In genomic region chr3:52469001-52469400, GRCh38 we compare ENCODE assay signal across 13 cellular contexts. TPM values are rescaled to one million over a fixed set of nuclear protein-coding genes. Genes with fewer than 3 reads are reported as not detected.
DNase-seq lines count a peak whose midpoint lies in the region; ATAC-seq and TF ChIP-seq lines count a peak whose summit lies in the region.
"Had no signal": no experiment of that assay in that cellular context is flagged by ENCODE, and none has a peak within 500 bp of the region (broad histone marks: within the 10 kb centered on the region; RNA-seq: fewer than 3 reads in every experiment).

No MANE protein-coding gene starts in this region.

- H3K9me3 Mint-ChIP-seq in HFFc6, result no peaks in the 10 kb centered on the region
- H3K9me3 Mint-ChIP-seq: T-cell had no signal

- H3K9me3 ChIP-seq in BLaER1 (no peaks in the 10 kb centered on the region), body of pancreas (no peaks in the 10 kb centered on the region), mucosa of descending colon (no peaks in the 10 kb centered on the region)

- no peaks in the 10 kb centered on the region; the same call in none of the 2 replicates for H3K27me3 Mint-ChIP-seq in HFFc6 (ENCODE audit: insufficient read depth)
- H3K27me3 Mint-ChIP-seq: T-cell had no signal

- H3K4me3 ChIP-seq in BLaER1 (no peak overlapping the region), body of pancreas (no peak overlapping the region), mucosa of descending colon (no peak overlapping the region)

- H3K27ac Mint-ChIP-seq in HFFc6, result peak overlapping the region; percentile 48; the same call in 1 of the 2 replicates

- H3K4me1 Mint-ChIP-seq in HFFc6 (ENCODE audit: low read depth), result peaks cover 27% of the 10 kb centered on the region

- H3K4me2 ChIP-seq in BLaER1, result no peak overlapping the region

- no peak for TF ChIP-seq POLR2A in body of pancreas (IDR thresholded peaks at IDR 0.05)

- H3K27me3 ChIP-seq in BLaER1 (no peaks in the 10 kb centered on the region), body of pancreas (no peaks in the 10 kb centered on the region)

- intact Hi-C loops in body of pancreas (cut with DNase I), result no loop called here
- intact Hi-C loops in mucosa of descending colon (cut with DNase I, micrococcal nuclease), result no loop called here

- WGBS in body of pancreas, 2 donors, result 71 to 88% methylated on average over 4 to 5 of the region's 5 CpGs

- TF ChIP-seq CTCF in HFFc6 (IDR thresholded peaks at IDR 0.05) (no peak), body of pancreas (IDR thresholded peaks at IDR 0.05) (no peak), mucosa of descending colon (IDR thresholded peaks at IDR 0.05) (no peak)

- peaks cover 31% of the 10 kb centered on the region for H3K36me3 Mint-ChIP-seq in HFFc6 (ENCODE audit: low read depth)

- peak; percentile 19 for ATAC-seq in body of pancreas
- ATAC-seq in mucosa of descending colon, result peak; percentile 18
- ATAC-seq in GM19395 (IDR thresholded peaks at IDR 0.05; ENCODE audit: unreplicated experiment), result no peak
- ATAC-seq in GM21619 (IDR thresholded peaks at IDR 0.05; ENCODE audit: unreplicated experiment), result no peak
- ATAC-seq: T-cell had no signal

- peaks cover 96% of the 10 kb centered on the region for H4K20me1 ChIP-seq in BLaER1

- DNase-seq in HFFc6 (no peak), body of pancreas (peak in 1 of 4 donors; percentile 42), mucosa of descending colon (no peak), GM19240 (ENCODE audit: insufficient read length, low spot score) (no peak)
- DNase-seq in effector CD8-positive, alpha-beta T cell (lab: John Stamatoyannopoulos, UW), result no peak
- DNase-seq: activated CD4-positive, CD25-positive, alpha-beta regulatory T cell; activated naive CD4-positive, alpha-beta T cell treated with Interleukin-2 at 50 U/mL for 16 hours; NCI-H774; RPMI8226; T-cell had no signal

- H3K9ac ChIP-seq in BLaER1, result peak overlapping the region; percentile 6; the same call in 1 of the 2 replicates

- no peak overlapping the region for H3K27ac ChIP-seq in BLaER1
- no peak overlapping the region for H3K27ac ChIP-seq in body of pancreas

- peaks cover 95% of the 10 kb centered on the region for H3K36me3 ChIP-seq in BLaER1
- peaks cover 9% of the 10 kb centered on the region in 2 donors for H3K36me3 ChIP-seq in body of pancreas (replicated peaks in 1 of 2; ENCODE audit: insufficient read depth in 1 of 2, low read depth in 2 of 2)
- no peaks in the 10 kb centered on the region for H3K36me3 ChIP-seq in mucosa of descending colon (ENCODE audit: low read depth)

- H3K4me1 ChIP-seq in BLaER1 (peaks cover 26% of the 10 kb centered on the region), body of pancreas (peaks cover 9% of the 10 kb centered on the region), mucosa of descending colon (ENCODE audit: low read depth) (no peaks in the 10 kb centered on the region)

- no peak overlapping the region for H3K4me3 Mint-ChIP-seq in HFFc6
- H3K4me3 Mint-ChIP-seq: T-cell had no signal

RNA-seq across cellular contexts. Expression of gene NISCH, which starts 13.6 kb away (rescaled TPM):
- 10 to 100 TPM; 46.4 to 62.5 (median 55.8) TPM for total RNA-seq in HFFc6 (2021; fragmentation: NEBNext Ultra II Directional; extraction: Animal tissue kit (Norgen Biotek cat#: 25700))
- 100 to 1,000 TPM in 1 of 2 donors, 10 to 100 TPM in 1; 58.9 to 115 TPM for total RNA-seq in body of pancreas
- total RNA-seq in mucosa of descending colon, result 10 to 100 TPM; 57.6 to 91.0 (median 72.1) TPM

RNA-seq across cellular contexts. Expression of gene TNNC1, which starts 15.2 kb away (rescaled TPM):
- total RNA-seq in HFFc6 (2021; fragmentation: NEBNext Ultra II Directional; extraction: Animal tissue kit (Norgen Biotek cat#: 25700)), result under 1 TPM in 4 of 6 experiments, not detected in 2; 0.35 to 0.55 (median 0.53) TPM
- 10 to 100 TPM in 1 of 2 donors, under 1 TPM in 1; 0.99 to 10.4 TPM for total RNA-seq in body of pancreas
- total RNA-seq in mucosa of descending colon, result 1 to 10 TPM in 2 of 3 donors, under 1 TPM in 1; 0.60 to 6.3 (median 2.5) TPM

RNA-seq across cellular contexts. Expression of gene SEMA3G, which starts 24.1 kb away (rescaled TPM):
- not detected for total RNA-seq in HFFc6 (2021; fragmentation: NEBNext Ultra II Directional; extraction: Animal tissue kit (Norgen Biotek cat#: 25700))
- total RNA-seq in body of pancreas (10 to 100 TPM in 1 of 2 donors, 1 to 10 TPM in 1; 3.9 to 13.2 TPM), mucosa of descending colon (10 to 100 TPM in 1 of 3 donors, 1 to 10 TPM in 2; 2.7 to 10.2 (median 3.1) TPM)

RNA-seq across cellular contexts. Expression of gene STAB1, which starts 26.1 kb away (rescaled TPM):
- total RNA-seq in HFFc6 (2021; fragmentation: NEBNext Ultra II Directional; extraction: Animal tissue kit (Norgen Biotek cat#: 25700)), result not detected
- total RNA-seq in body of pancreas (10 to 100 TPM; 50.4 to 55.3 TPM), mucosa of descending colon (100 to 1,000 TPM in 2 of 3 donors, 10 to 100 TPM in 1; 51.7 to 187 (median 145) TPM)

RNA-seq across cellular contexts. Expression of gene PHF7, which starts 58.5 kb away (rescaled TPM):
- 1 to 10 TPM; 2.9 to 5.0 (median 4.2) TPM for total RNA-seq in HFFc6 (2021; fragmentation: NEBNext Ultra II Directional; extraction: Animal tissue kit (Norgen Biotek cat#: 25700))
- 1 to 10 TPM; 4.0 to 4.9 TPM for total RNA-seq in body of pancreas
- total RNA-seq in mucosa of descending colon, result 10 to 100 TPM; 13.9 to 24.7 (median 17.6) TPM

Comparison
In these comparisons a context has a peak if more than half of its experiments do, and no peak if none do; other contexts are left out.
1. ATAC-seq: peak in body of pancreas (single experiment) and mucosa of descending colon (single experiment); none in GM19395 (single experiment) and GM21619 (single experiment).